ENCODE assay signal across 9 cellular contexts in genomic region chr6:111558690-111559192, GRCh38. TPM values are rescaled to one million over a fixed set of nuclear protein-coding genes. Genes with fewer than 3 reads are reported as not detected.
DNase-seq lines count a peak whose midpoint lies in the region; ATAC-seq and TF ChIP-seq lines count a peak whose summit lies in the region.
"Had no signal": no experiment of that assay in that cellular context is flagged by ENCODE, and none has a peak within 500 bp of the region (broad histone marks: within the 10 kb centered on the region; RNA-seq: fewer than 3 reads in every experiment).

No MANE protein-coding gene starts in this region.

- POLR2A ChIA-PET in T-cell (lab: Charles Lee) = no interaction called here

- peaks cover 21% of the 10 kb centered on the region for H3K4me1 Mint-ChIP-seq in activated CD4-positive, alpha-beta T cell treated with anti-CD3 and anti-CD28 coated beads, Interleukin-2, amount 10 ng/mL, durations not matched to agents 24 days and 14 days
- peaks cover 20 to 25% (median 21%) of the 10 kb centered on the region in 3 donors for H3K4me1 Mint-ChIP-seq in T-cell
- peaks cover 3% of the 10 kb centered on the region; the same call in 1 of the 3 replicates for H3K4me1 Mint-ChIP-seq in GM23338

- no peak for TF ChIP-seq RAD21 in liver (IDR thresholded peaks at IDR 0.05)

- H3K9me3 ChIP-seq in liver (ENCODE audit: control insufficient read depth in 4 of 4, low read length in 3 of 4) (no peaks in the 10 kb centered on the region), thoracic aorta (no peaks in the 10 kb centered on the region)

- WGBS in liver = 96% methylated on average over 1 of the region's 1 CpG

- peaks cover 53% of the 10 kb centered on the region for H3K36me3 Mint-ChIP-seq in activated CD4-positive, alpha-beta T cell treated with anti-CD3 and anti-CD28 coated beads, Interleukin-2, amount 10 ng/mL, durations not matched to agents 24 days and 14 days (ENCODE audit: low read depth)
- H3K36me3 Mint-ChIP-seq in T-cell (peaks cover 34% of the 10 kb centered on the region), GM23338 (ENCODE audit: low read depth) (peaks cover 33% of the 10 kb centered on the region)

- no peak overlapping the region for H3K4me3 ChIP-seq in liver (ENCODE audit: low read depth in 1 of 3, low read length in 3 of 3)
- H3K4me3 ChIP-seq in thoracic aorta = no peak overlapping the region
- no peak overlapping the region for H3K4me3 ChIP-seq in GM23338

- H3K27me3 Mint-ChIP-seq in activated CD4-positive, alpha-beta T cell treated with anti-CD3 and anti-CD28 coated beads, Interleukin-2, amount 10 ng/mL, durations not matched to agents 24 days and 14 days = no peaks in the 10 kb centered on the region
- no peaks in the 10 kb centered on the region for H3K27me3 Mint-ChIP-seq in T-cell
- H3K27me3 Mint-ChIP-seq in GM23338 (ENCODE audit: insufficient read depth, low read depth, poor library complexity) = peaks cover 9% of the 10 kb centered on the region

- H3K36me3 ChIP-seq in liver (ENCODE audit: control insufficient read depth in 4 of 4, insufficient read depth in 3 of 4, low read depth in 1 of 4, low read length in 3 of 4) = peaks cover 0 to 9% (median 3%) of the 10 kb centered on the region in 4 donors
- H3K36me3 ChIP-seq in thoracic aorta = peaks cover 5% of the 10 kb centered on the region
- no peaks in the 10 kb centered on the region for H3K36me3 ChIP-seq in GM23338 (ENCODE audit: insufficient read depth)

- no peaks in the 10 kb centered on the region for H4K20me1 ChIP-seq in GM23338 (replicated peaks; ENCODE audit: insufficient read depth)

- peak overlapping the region; percentile 12 for H3K27ac Mint-ChIP-seq in activated CD4-positive, alpha-beta T cell treated with anti-CD3 and anti-CD28 coated beads, Interleukin-2, amount 10 ng/mL, durations not matched to agents 24 days and 14 days
- H3K27ac Mint-ChIP-seq in T-cell (peak overlapping the region; percentile 39 to 82), GM23338 (no peak overlapping the region)

- H3K9ac ChIP-seq in liver (ENCODE audit: low read depth in 1 of 2, low read length in 2 of 2) = no peak overlapping the region

- H3K9me2 ChIP-seq in GM23338 (ENCODE audit: insufficient read depth) = no peaks in the 10 kb centered on the region

- no peak overlapping the region for H3K4me2 ChIP-seq in GM23338

- DNase-seq in activated CD4-positive, alpha-beta T cell treated with anti-CD3 and anti-CD28 coated beads, Interleukin-2, amount 10 ng/mL, durations not matched to agents 24 days and 14 days = no peak
- no peak for DNase-seq in activated CD4-positive, alpha-beta T cell treated with anti-CD3 and anti-CD28 coated beads for 4 hours
- DNase-seq in T-cell (no peak), thoracic aorta (ENCODE audit: low spot score) (no peak), NOMO-1 treated with DMSO at 0.1 percent for 48 hours (lab: John Stamatoyannopoulos, UW; ENCODE audit: unreplicated experiment) (no peak), GM23338 (ENCODE audit: low spot score) (no peak)
- DNase-seq: dermis blood vessel endothelial cell had no signal

- 0 out of 2 replicates have a peak, but pooled peaks cover 3% of the 10 kb centered on the region for H3K79me2 ChIP-seq in GM23338 (replicated peaks; ENCODE audit: insufficient read depth)

- H3K9me3 Mint-ChIP-seq in activated CD4-positive, alpha-beta T cell treated with anti-CD3 and anti-CD28 coated beads, Interleukin-2, amount 10 ng/mL, durations not matched to agents 24 days and 14 days = no peaks in the 10 kb centered on the region
- H3K9me3 Mint-ChIP-seq in T-cell (no peaks in the 10 kb centered on the region), GM23338 (no peaks in the 10 kb centered on the region)

- CTCF ChIA-PET in T-cell (lab: Charles Lee) = no interaction called here

- ATAC-seq in T-cell (replicated peaks in 1 of 4) (no peak), thoracic aorta (ENCODE audit: insufficient number of reproducible peaks, low FRiP score, low read depth) (no peak), GM23338 (no peak), HG02870 (IDR thresholded peaks at IDR 0.05; ENCODE audit: unreplicated experiment) (no peak)

- no peak overlapping the region for H2AFZ ChIP-seq in GM23338

- H3K4me1 ChIP-seq in liver (ENCODE audit: control insufficient read depth in 4 of 4, insufficient read depth in 4 of 4, low read length in 3 of 4) (peaks cover 4 to 26% (median 17%) of the 10 kb centered on the region in 4 donors), thoracic aorta (ENCODE audit: control insufficient read depth in 1 of 2, low read depth in 2 of 2) (peaks cover 18 to 52% of the 10 kb centered on the region in 2 donors), GM23338 (ENCODE audit: insufficient read depth) (no peaks in the 10 kb centered on the region; the same call in 1 of the 2 replicates)

- no peak overlapping the region for H3K4me3 Mint-ChIP-seq in activated CD4-positive, alpha-beta T cell treated with anti-CD3 and anti-CD28 coated beads, Interleukin-2, amount 10 ng/mL, durations not matched to agents 24 days and 14 days
- H3K4me3 Mint-ChIP-seq in T-cell = no peak overlapping the region
- H3K4me3 Mint-ChIP-seq in GM23338 = no peak overlapping the region

- peak overlapping the region; percentile 63 to 66 for H3K27ac ChIP-seq in liver (ENCODE audit: low read depth in 1 of 2, low read length in 2 of 2)
- peak overlapping the region; percentile 71 to 74 for H3K27ac ChIP-seq in thoracic aorta
- H3K27ac ChIP-seq in GM23338 (ENCODE audit: low read depth) = no peak overlapping the region

- H3K27me3 ChIP-seq in liver (ENCODE audit: control insufficient read depth in 4 of 4, insufficient read depth in 4 of 4, low read length in 3 of 4) (no peaks in the 10 kb centered on the region), thoracic aorta (replicated peaks; ENCODE audit: insufficient read depth) (no peaks in the 10 kb centered on the region), GM23338 (ENCODE audit: insufficient read depth) (no peaks in the 10 kb centered on the region)

- TF ChIP-seq CTCF in liver (IDR thresholded peaks at IDR 0.05; ENCODE audit: low read depth, low read length, missing input control) (no peak), thoracic aorta (IDR thresholded peaks at IDR 0.05) (no peak), GM23338 (conservative IDR thresholded peaks at IDR 0.05; ENCODE audit: low read depth in 2 of 2) (no peak)

- 0 out of 2 replicates have a peak, but pooled peaks cover 3% of the 10 kb centered on the region for H3F3A ChIP-seq in GM23338 (replicated peaks; ENCODE audit: low read depth)

- intact Hi-C loops in activated CD4-positive, alpha-beta T cell treated with anti-CD3 and anti-CD28 coated beads, Interleukin-2, amount 10 ng/mL, durations not matched to agents 24 days and 14 days (cut with micrococcal nuclease) = no loop called here

TF ChIP-seq in liver, 16 proteins besides CTCF, POLR2A, EP300 and RAD21 (continues in another document):
- no peak for TF ChIP-seq MAX (IDR thresholded peaks at IDR 0.05)
- no peak for TF ChIP-seq NR2F2 (IDR thresholded peaks at IDR 0.05)
- no peak for TF ChIP-seq HNF4G (IDR thresholded peaks at IDR 0.05)
- TF ChIP-seq HNF4A (conservative IDR thresholded peaks at IDR 0.05) = no peak
- no peak for TF ChIP-seq SP1 (IDR thresholded peaks at IDR 0.05)
- TF ChIP-seq EGR1 (IDR thresholded peaks at IDR 0.05; ENCODE audit: low read depth in 2 of 2) = no peak

TF ChIP-seq in GM23338, 12 proteins besides CTCF, POLR2A, EP300 and RAD21 (continues in another document):
- TF ChIP-seq STAT1 (IDR thresholded peaks at IDR 0.05; ENCODE audit: unreplicated experiment) = no peak
- no peak for TF ChIP-seq EZH2 (IDR thresholded peaks at IDR 0.05; ENCODE audit: low read depth, unreplicated experiment)
- TF ChIP-seq EZH2phosphoT487 (IDR thresholded peaks at IDR 0.05; ENCODE audit: unreplicated experiment) = no peak
- no peak for TF ChIP-seq JUNB (IDR thresholded peaks at IDR 0.05; ENCODE audit: unreplicated experiment)
- TF ChIP-seq NANOG (IDR thresholded peaks at IDR 0.05; ENCODE audit: borderline replicate concordance) = no peak
- TF ChIP-seq REST (IDR thresholded peaks at IDR 0.05; ENCODE audit: unreplicated experiment) = no peak
- TF ChIP-seq ZNF114 (CRISPR knock-in tag; IDR thresholded peaks at IDR 0.05) = no peak
- no peak for TF ChIP-seq ZNF331 (CRISPR knock-in tag; IDR thresholded peaks at IDR 0.05; ENCODE audit: low read depth)

RNA-seq across cellular contexts. Expression of gene TRAF3IP2, which starts 46.9 kb away (rescaled TPM):
- total RNA-seq in activated CD4-positive, alpha-beta T cell treated with anti-CD3 and anti-CD28 coated beads, Interleukin-2, amount 10 ng/mL, durations not matched to agents 24 days and 14 days = 17.7 and 19.8 TPM in 2 replicates
- total RNA-seq in T-cell = 10 to 100 TPM; 13.8 to 21.8 (median 20.6) TPM
- total RNA-seq in liver = 1 to 10 TPM; 3.7 to 7.9 TPM
- 1 to 10 TPM; 6.1 to 6.2 TPM for polyA plus RNA-seq in liver
- 10 to 100 TPM; 11.8 to 32.2 TPM for total RNA-seq in thoracic aorta
- 29.5 and 34.0 TPM in 2 replicates for total RNA-seq in GM23338 (2014; rRNA removed; shearing (Covaris generic))
- 22.2 and 23.8 TPM in 2 replicates for polyA plus RNA-seq in GM23338 (2016; fragmentation: Nextera tagmentation; extraction: Ambion mirVana)
